Comparison of ENCODE assay signal across 8 cellular contexts in genomic region chr16:85514601-85515318, GRCh38.
DNase-seq lines count a peak whose midpoint lies in the region; ATAC-seq and TF ChIP-seq lines count a peak whose summit lies in the region.

No MANE protein-coding gene starts in this region.

- H3K9ac ChIP-seq in neuronal stem cell (ENCODE audit: low read depth, low read length, poor library complexity) = peak overlapping the region; percentile 64

- H2AFZ ChIP-seq in neuronal stem cell (ENCODE audit: low read length) = peak overlapping the region; percentile 66

- no peak for TF ChIP-seq POLR2A in esophagus squamous epithelium (IDR thresholded peaks at IDR 0.05)

- H3K27ac ChIP-seq in esophagus squamous epithelium = peak overlapping the region; percentile 29 to 84 (median 56)
- H3K27ac ChIP-seq in neuronal stem cell (replicated peaks; ENCODE audit: low read length) = no peak overlapping the region

- H3K79me1 ChIP-seq in neuronal stem cell (ENCODE audit: low read depth, low read length) = no peaks in the 10 kb centered on the region

- H2BK15ac ChIP-seq in neuronal stem cell (ENCODE audit: low read length) = peak overlapping the region; percentile 47

- 37 to 47% methylated on average over 9 to 10 of the region's 18 CpGs for WGBS in esophagus squamous epithelium, 2 donors
- WGBS in neuronal stem cell (ENCODE audit: extremely low coverage in 2 of 2, insufficient read length in 2 of 2, insufficient replicate concordance in 1 of 2), 2 donors = no CpG with 5 or more reads among the region's 18 CpGs

- peak overlapping the region; percentile 77 for H4K8ac ChIP-seq in neuronal stem cell (ENCODE audit: low read depth, low read length)

- peak overlapping the region; percentile 57 for H3K23ac ChIP-seq in neuronal stem cell (ENCODE audit: low read depth, low read length, poor library complexity)

- H3K4ac ChIP-seq in neuronal stem cell (ENCODE audit: low read length) = no peak overlapping the region

- no peak overlapping the region for H2BK12ac ChIP-seq in neuronal stem cell (ENCODE audit: low read length)

- H3K9me3 ChIP-seq in esophagus squamous epithelium (no peaks in the 10 kb centered on the region), neuronal stem cell (replicated peaks in 1 of 2; ENCODE audit: control insufficient read depth in 2 of 2, insufficient read depth in 1 of 2, low read depth in 1 of 2, low read length in 2 of 2) (peaks cover 0 to 2% of the 10 kb centered on the region in 2 donors)

- no peaks in the 10 kb centered on the region for H3K36me3 ChIP-seq in esophagus squamous epithelium
- no peaks in the 10 kb centered on the region for H3K36me3 ChIP-seq in neuronal stem cell (replicated peaks in 1 of 2; ENCODE audit: control insufficient read depth in 2 of 2, insufficient read depth in 2 of 2, low read length in 2 of 2)

- ATAC-seq in HG03135 (IDR thresholded peaks at IDR 0.05; ENCODE audit: unreplicated experiment) (no peak), GM21737 (IDR thresholded peaks at IDR 0.05; ENCODE audit: unreplicated experiment) (no peak)

- peak overlapping the region; percentile 58 for H3K14ac ChIP-seq in neuronal stem cell (ENCODE audit: low read length)

- peak; percentile 96 for DNase-seq in AG10803 (ENCODE audit: low read depth)
- peak; percentile 54 for DNase-seq in NCI-H446 treated with DMSO at 0.1 percent for 48 hours (lab: John Stamatoyannopoulos, UW)
- no peak for DNase-seq in esophagus squamous epithelium (lab: John Stamatoyannopoulos, UW)
- peak; percentile 38 for DNase-seq in neuronal stem cell (ENCODE audit: low spot score)
- DNase-seq in SK-N-DZ (ENCODE audit: low spot score) = no peak
- DNase-seq in activated naive CD4-positive, alpha-beta T cell treated with Interleukin-2 at 50 U/mL for 16 hours = no peak

- H3K27me3 ChIP-seq in esophagus squamous epithelium (no peaks in the 10 kb centered on the region), neuronal stem cell (ENCODE audit: control insufficient read depth in 3 of 3, insufficient read depth in 3 of 3, low read depth in 1 of 3, low read length in 3 of 3) (no peaks in the 10 kb centered on the region)

- intact Hi-C loops in esophagus squamous epithelium (cut with DNase I) = no loop called here

- no peak overlapping the region for H2BK120ac ChIP-seq in neuronal stem cell (ENCODE audit: low read depth, low read length)

- peak overlapping the region; percentile 53 for H2AK5ac ChIP-seq in neuronal stem cell (ENCODE audit: low read depth, low read length)

- peaks cover 17 to 30% (median 26%) of the 10 kb centered on the region in 3 donors for H3K4me1 ChIP-seq in esophagus squamous epithelium
- peaks cover 27 to 47% of the 10 kb centered on the region in 2 donors for H3K4me1 ChIP-seq in neuronal stem cell (ENCODE audit: control insufficient read depth in 2 of 2, insufficient read depth in 1 of 2, low read depth in 1 of 2, low read length in 2 of 2)

- peak overlapping the region; percentile 46 for H4K91ac ChIP-seq in neuronal stem cell (ENCODE audit: low read depth, low read length, poor library complexity)

- H3K18ac ChIP-seq in neuronal stem cell (ENCODE audit: low read length) = peak overlapping the region; percentile 87

- H2BK5ac ChIP-seq in neuronal stem cell (ENCODE audit: low read length) = no peak overlapping the region

- H3K4me3 ChIP-seq in AG10803 (ENCODE audit: low read length) = peak overlapping the region; percentile 49
- peak overlapping the region in 1 of 4 donors; percentile 43 for H3K4me3 ChIP-seq in esophagus squamous epithelium
- H3K4me3 ChIP-seq in neuronal stem cell (ENCODE audit: low read length in 2 of 2) = peak overlapping the region in 1 of 2 donors; percentile 9

- H3K4me2 ChIP-seq in neuronal stem cell (ENCODE audit: insufficient read depth, low read length, poor library complexity, severe bottlenecking) = no peak overlapping the region

- TF ChIP-seq CTCF in AG10803 (conservative IDR thresholded peaks at IDR 0.05; ENCODE audit: low read length) (peak; percentile 28; the same call in 1 of the 2 replicates), esophagus squamous epithelium (IDR thresholded peaks at IDR 0.05) (peak in 2 of 6 experiments; percentile 7 to 10)

Comparison
In these comparisons a context has a peak if more than half of its experiments do, and no peak if none do; other contexts are left out.
1. DNase-seq: peak in AG10803 (single experiment), NCI-H446 treated with DMSO at 0.1 percent for 48 hours (single experiment) and neuronal stem cell (single experiment); none in esophagus squamous epithelium (single experiment), SK-N-DZ (single experiment) and activated naive CD4-positive, alpha-beta T cell treated with Interleukin-2 at 50 U/mL for 16 hours (single experiment).